In the genomic region with DNA sequence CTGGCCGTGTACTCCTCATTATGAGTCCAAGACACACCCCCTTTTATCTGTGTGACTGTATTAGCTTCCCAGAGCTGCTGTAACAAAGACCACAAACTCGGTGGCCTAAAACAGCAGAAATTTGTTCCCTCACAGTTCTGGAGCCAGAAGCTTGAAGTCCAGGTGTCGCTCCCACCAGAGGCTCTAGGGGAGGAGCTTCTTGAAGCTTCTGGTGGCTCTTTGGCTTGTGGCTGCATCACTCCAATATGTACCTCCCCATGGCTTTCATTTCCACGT, we compare ENCODE assay signal across 21 cellular contexts. TPM values are rescaled to one million over a fixed set of nuclear protein-coding genes. Genes with fewer than 3 reads are reported as not detected.
DNase-seq lines count a peak whose midpoint lies in the region; ATAC-seq, FAIRE-seq and TF ChIP-seq lines count a peak whose summit lies in the region.
"Had no signal": no experiment of that assay in that cellular context is flagged by ENCODE, and none has a peak within 500 bp of the region (broad histone marks: within the 10 kb centered on the region; RNA-seq: fewer than 3 reads in every experiment).

No MANE protein-coding gene starts in this region.

- no peaks in the 10 kb centered on the region for H3K9me3 ChIP-seq in BLaER1 treated with 17β-estradiol and CSF1 and Interleukin-3, amounts not matched to agents 10 nM and 100 nM (replicated peaks in 1 of 11)
- no peaks in the 10 kb centered on the region for H3K9me3 ChIP-seq in CD8-positive, alpha-beta T cell (ENCODE audit: low read length)
- H3K9me3 ChIP-seq in K562 (replicated peaks; ENCODE audit: control insufficient read depth, insufficient read depth, low read depth, low read length) (no peaks in the 10 kb centered on the region), hepatocyte (ENCODE audit: low read depth) (no peaks in the 10 kb centered on the region)
- H3K9me3 ChIP-seq: SK-N-SH had no signal

- ATAC-seq in CD8-positive, alpha-beta T cell: no peak
- ATAC-seq in K562: no peak
- ATAC-seq: PC-3 had no signal

- H3K4me2 ChIP-seq in BLaER1 treated with 17β-estradiol and CSF1 and Interleukin-3, amounts not matched to agents 10 nM and 100 nM: peak overlapping the region in 10 of 11 experiments; percentile 89 to 100 (median 99); a peak in 20 of 22 replicates
- H3K4me2 ChIP-seq in K562 (ENCODE audit: insufficient read depth, low read length) (no peak overlapping the region), hepatocyte (no peak overlapping the region)
- H3K4me2 ChIP-seq: SK-N-SH had no signal

- peak overlapping the region; percentile 47 for H3K4me3 Mint-ChIP-seq in CD8-positive, alpha-beta T cell
- H3K4me3 Mint-ChIP-seq in nephron progenitor cell: peak overlapping the region; percentile 23
- H3K4me3 Mint-ChIP-seq: CD14-positive monocyte had no signal

- no peaks in the 10 kb centered on the region for H3K27me3 ChIP-seq in BLaER1 treated with 17β-estradiol and CSF1 and Interleukin-3, amounts not matched to agents 10 nM and 100 nM
- no peaks in the 10 kb centered on the region for H3K27me3 ChIP-seq in CD8-positive, alpha-beta T cell (ENCODE audit: insufficient read depth, low read length)
- H3K27me3 ChIP-seq in K562 (ENCODE audit: control insufficient read depth in 2 of 2, insufficient read depth in 2 of 2, low read length in 2 of 2) (no peaks in the 10 kb centered on the region), hepatocyte (no peaks in the 10 kb centered on the region)

- POLR2A ChIA-PET in CD8-positive, alpha-beta T cell (lab: Charles Lee): no interaction called here
- POLR2A ChIA-PET in K562 (lab: Yijun Ruan, JAX): interaction anchor here (1.4 kb wide), 1 partner anchor 25 kb away, joined by 5 read pairs; no protein-coding TSS in a partner anchor

- no peaks in the 10 kb centered on the region for H3K9me3 Mint-ChIP-seq in CD8-positive, alpha-beta T cell
- no peaks in the 10 kb centered on the region for H3K9me3 Mint-ChIP-seq in nephron progenitor cell

- H3K9ac ChIP-seq in BLaER1 treated with 17β-estradiol and CSF1 and Interleukin-3, amounts not matched to agents 10 nM and 100 nM: peak overlapping the region in 1 of 11 experiments; percentile 89; a peak in 3 of 22 replicates
- H3K9ac ChIP-seq in K562 (ENCODE audit: insufficient read depth in 1 of 2, low read depth in 2 of 2, low read length in 2 of 2): no peak overlapping the region
- H3K9ac ChIP-seq: SK-N-SH had no signal

- no peaks in the 10 kb centered on the region for H3K27me3 Mint-ChIP-seq in CD8-positive, alpha-beta T cell (ENCODE audit: low read depth)
- peaks cover 35% of the 10 kb centered on the region for H3K27me3 Mint-ChIP-seq in nephron progenitor cell (ENCODE audit: low read depth, poor library complexity)

- H3K27ac Mint-ChIP-seq in CD8-positive, alpha-beta T cell: no peak overlapping the region
- no peak overlapping the region for H3K27ac Mint-ChIP-seq in nephron progenitor cell
- H3K27ac Mint-ChIP-seq: CD14-positive monocyte had no signal

- intact Hi-C loops in CD8-positive, alpha-beta T cell (cut with DNase I, micrococcal nuclease): loop anchor here (10.0 kb wide), 3 partner anchors 460 to 970 kb away; a partner anchor contains a TSS
- intact Hi-C loops in K562 (cut with micrococcal nuclease): no loop called here

- no peaks in the 10 kb centered on the region for H3K9me2 ChIP-seq in hepatocyte (replicated peaks; ENCODE audit: insufficient read depth)
- H3K9me2 ChIP-seq: SK-N-SH had no signal

- peaks cover 14% of the 10 kb centered on the region for H3K36me3 Mint-ChIP-seq in CD8-positive, alpha-beta T cell
- H3K36me3 Mint-ChIP-seq in nephron progenitor cell (ENCODE audit: low read depth): no peaks in the 10 kb centered on the region
- H3K36me3 Mint-ChIP-seq: CD14-positive monocyte had no signal

- no peak for TF ChIP-seq EP300 in K562 (IDR thresholded peaks at IDR 0.05; ENCODE audit: low read length)

- H3K79me2 ChIP-seq in K562 (ENCODE audit: control insufficient read depth, insufficient read depth, low read length) (peaks cover 13% of the 10 kb centered on the region; the same call in 2 of the 3 replicates), hepatocyte (peaks cover 75% of the 10 kb centered on the region)

- no peak for TF ChIP-seq POLR2A in K562 (conservative IDR thresholded peaks at IDR 0.05)

- in situ Hi-C loops in K562 (cut with MboI): no loop called here

- H3K4me3 ChIP-seq in BLaER1 treated with 17β-estradiol and CSF1 and Interleukin-3, amounts not matched to agents 10 nM and 100 nM: peak overlapping the region in 3 of 10 experiments; percentile 91 to 98 (median 91); a peak in 3 of 20 replicates
- H3K4me3 ChIP-seq in CD8-positive, alpha-beta T cell (ENCODE audit: low read depth, low read length): no peak overlapping the region
- no peak overlapping the region for H3K4me3 ChIP-seq in K562
- H3K4me3 ChIP-seq in hepatocyte: no peak overlapping the region

- peaks cover 38 to 99% (median 62%) of the 10 kb centered on the region in 11 experiments; a peak in 21 of 22 replicates for H4K20me1 ChIP-seq in BLaER1 treated with 17β-estradiol and CSF1 and Interleukin-3, amounts not matched to agents 10 nM and 100 nM
- H4K20me1 ChIP-seq in K562 (replicated peaks; ENCODE audit: control insufficient read depth, insufficient read depth, low read length): peaks cover 10% of the 10 kb centered on the region
- H4K20me1 ChIP-seq in hepatocyte (ENCODE audit: insufficient read depth, poor library complexity, severe bottlenecking): peaks cover 59% of the 10 kb centered on the region

- peaks cover 0 to 55% (median 0%) of the 10 kb centered on the region in 11 experiments; a peak in 8 of 22 replicates for H3K36me3 ChIP-seq in BLaER1 treated with 17β-estradiol and CSF1 and Interleukin-3, amounts not matched to agents 10 nM and 100 nM
- no peaks in the 10 kb centered on the region for H3K36me3 ChIP-seq in CD8-positive, alpha-beta T cell (ENCODE audit: insufficient read depth, low read length)
- H3K36me3 ChIP-seq in K562 (ENCODE audit: control insufficient read depth, insufficient read depth, low read length) (no peaks in the 10 kb centered on the region), hepatocyte (replicated peaks; ENCODE audit: insufficient read depth, low read depth) (no peaks in the 10 kb centered on the region)

- CTCF ChIA-PET in CD8-positive, alpha-beta T cell (lab: Charles Lee): no interaction called here
- CTCF ChIA-PET in K562 (lab: Yijun Ruan, JAX; ENCODE audit: low intra/inter-chr PET ratio): no interaction called here

- BruUV-seq in K562 (replicated peaks; lab: Mats Ljungman, UMichigan): no TSS peak

- peaks cover 82 to 93% (median 91%) of the 10 kb centered on the region in 10 experiments for H3K4me1 ChIP-seq in BLaER1 treated with 17β-estradiol and CSF1 and Interleukin-3, amounts not matched to agents 10 nM and 100 nM
- peaks cover 73% of the 10 kb centered on the region for H3K4me1 ChIP-seq in CD8-positive, alpha-beta T cell (ENCODE audit: insufficient read depth, low read length)
- H3K4me1 ChIP-seq in K562 (replicated peaks in 1 of 2; ENCODE audit: control insufficient read depth in 2 of 2, insufficient read depth in 2 of 2, low read length in 2 of 2) (peaks cover 3 to 45% of the 10 kb centered on the region in 2 experiments; a peak in 4 of 5 replicates), hepatocyte (ENCODE audit: insufficient read depth) (peaks cover 37% of the 10 kb centered on the region)

- peaks cover 60% of the 10 kb centered on the region for H3K4me1 Mint-ChIP-seq in CD8-positive, alpha-beta T cell (ENCODE audit: low read depth)
- peaks cover 55% of the 10 kb centered on the region for H3K4me1 Mint-ChIP-seq in nephron progenitor cell

- TF ChIP-seq CTCF in CD8-positive, alpha-beta T cell (IDR thresholded peaks at IDR 0.05): no peak
- TF ChIP-seq CTCF in K562 (IDR thresholded peaks at IDR 0.05 in 2 of 3, conservative IDR thresholded peaks at IDR 0.05 in 1 of 3; ENCODE audit: insufficient read depth in 2 of 3, low read depth in 1 of 3, low read length in 3 of 3): no peak
- no peak for TF ChIP-seq CTCF in nephron progenitor cell (IDR thresholded peaks at IDR 0.05)
- TF ChIP-seq CTCF in hepatocyte (IDR thresholded peaks at IDR 0.05; ENCODE audit: poor library complexity): no peak

- H3K27ac ChIP-seq in BLaER1 treated with 17β-estradiol and CSF1 and Interleukin-3, amounts not matched to agents 10 nM and 100 nM: no peak overlapping the region
- no peak overlapping the region for H3K27ac ChIP-seq in CD8-positive, alpha-beta T cell (ENCODE audit: low read depth, low read length)
- no peak overlapping the region for H3K27ac ChIP-seq in K562 (ENCODE audit: extremely low read depth, low read depth, low read length)
- no peak overlapping the region for H3K27ac ChIP-seq in hepatocyte

- FAIRE-seq in K562 (lab: Jason Lieb, UNC): no peak
- FAIRE-seq: GM12891, GM18507 had no signal

- no peak for TF ChIP-seq RAD21 in K562 (CRISPR knock-in tag; conservative IDR thresholded peaks at IDR 0.05 in 1 of 2, IDR thresholded peaks at IDR 0.05 in 1 of 2)

- WGBS in K562 (ENCODE audit: insufficient coverage, low coverage, missing lambda C conversion rate): 69% methylated on average over 3 of the region's 4 CpGs
- 81% methylated on average over 4 of the region's 4 CpGs for WGBS in hepatocyte (ENCODE audit: low lambda C conversion rate, missing lambda C conversion rate)

- no peak for DNase-seq in CD8-positive, alpha-beta T cell
- DNase-seq in K562 (ENCODE audit: extremely low read depth in 1 of 4, low spot score in 3 of 4) (no peak), nephron progenitor cell (no peak), NCI-H748 (lab: John Stamatoyannopoulos, UW; ENCODE audit: unreplicated experiment) (no peak), hepatocyte (ENCODE audit: low spot score) (no peak)
- DNase-seq in stimulated activated CD4-positive, alpha-beta T cell treated with anti-CD3 and anti-CD28 coated beads, Interleukin-2, amount 100 ng/mL, for 48 hours: no peak
- DNase-seq: GOT3, NCI-H1417, NCI-H187, NCI-H2107, NCI-H510A, NCI-H774, PC-3, RPMI8226, SHP77 treated with DMSO at 0.1 percent for 48 hours, SK-N-SH had no signal

- H2AFZ ChIP-seq in K562 (ENCODE audit: low read depth, low read length) (no peak overlapping the region), hepatocyte (no peak overlapping the region)

- no peaks in the 10 kb centered on the region for H3K9me1 ChIP-seq in K562 (ENCODE audit: control insufficient read depth, insufficient read depth, low read length)

RNA-seq across cellular contexts. Expression of a gene that starts 3.0 kb away (rescaled TPM):
- 10 to 100 TPM; 47.6 to 49.3 TPM for total RNA-seq in CD8-positive, alpha-beta T cell
- 27.6 and 71.3 TPM in 2 replicates for total RNA-seq in K562 (2011; cell fraction: chromatin; rRNA removed; ENCODE audit: low replicate concordance)
- 52.4 and 59.9 TPM in 2 replicates for total RNA-seq in K562 (2011; cell fraction: nucleolus; rRNA removed)
- total RNA-seq in K562 (2011; cell fraction: nucleoplasm; rRNA removed): 38.4 and 39.2 TPM in 2 replicates
- total RNA-seq in K562 (2014; rRNA removed) (13.3 and 18.4 TPM in 2 replicates), K562 (2014; rRNA removed; fragmentation: Illumina TruSeq; extraction: Trizol) (3.1 and 4.6 TPM in 2 replicates), K562 (2015; rRNA removed; fragmentation: Illumina TruSeq; extraction: Trizol) (7.5 and 9.5 TPM in 2 replicates), K562 (2021) (21.0 and 26.2 TPM in 2 replicates), hepatocyte (44.2 and 65.1 TPM in 2 replicates)
- polyA plus RNA-seq in K562 (2011; rRNA removed) (10.1 and 14.5 TPM in 2 replicates), K562 (2014; fragmentation: Illumina TruSeq; extraction: Trizol) (6.6 and 9.5 TPM in 2 replicates), K562 (2014; fragmentation: Nextera tagmentation; extraction: Ambion mirVana) (under 1 TPM; 0.13 to 0.49 TPM), K562 (2014; rRNA removed) (18.6 and 20.3 TPM in 2 replicates), hepatocyte (84.9 and 91.2 TPM in 2 replicates)
- polyA plus RNA-seq in K562 (2011; cell fraction: cytosol; rRNA removed): 14.2 and 35.6 TPM in 2 replicates
- 22.8 and 38.7 TPM in 2 replicates for polyA plus RNA-seq in K562 (2011; cell fraction: nucleus; rRNA removed)
- polyA plus RNA-seq in K562 (2012): 10.9 and 11.6 TPM in 2 replicates
- polyA minus RNA-seq in K562 (2011; rRNA and poly(A)+ RNA removed): 9.7 and 11.6 TPM in 2 replicates
- 14.1 and 21.0 TPM in 2 replicates for polyA minus RNA-seq in K562 (2011; cell fraction: cytosol; rRNA and poly(A)+ RNA removed)
- polyA minus RNA-seq in K562 (2011; cell fraction: nucleus; rRNA and poly(A)+ RNA removed): 22.3 and 30.8 TPM in 2 replicates
- total RNA-seq: M059J had no signal

RNA-seq across cellular contexts. Expression of a gene that starts 47.4 kb away (rescaled TPM):
- 10 to 100 TPM; 14.4 to 15.4 TPM for total RNA-seq in CD8-positive, alpha-beta T cell
- total RNA-seq in K562 (2011; cell fraction: chromatin; rRNA removed; ENCODE audit: low replicate concordance): 8.0 and 13.9 TPM in 2 replicates
- 5.8 and 7.1 TPM in 2 replicates for total RNA-seq in K562 (2011; cell fraction: nucleolus; rRNA removed)
- 7.0 and 9.0 TPM in 2 replicates for total RNA-seq in K562 (2011; cell fraction: nucleoplasm; rRNA removed)
- total RNA-seq in K562 (2014; rRNA removed): 0.36 and 0.78 TPM in 2 replicates
- 0.26 and 0.62 TPM in 2 replicates for total RNA-seq in K562 (2014; rRNA removed; fragmentation: Illumina TruSeq; extraction: Trizol)
- total RNA-seq in K562 (2015; rRNA removed; fragmentation: Illumina TruSeq; extraction: Trizol): 0.30 and 0.43 TPM in 2 replicates
- 1.5 and 2.2 TPM in 2 replicates for total RNA-seq in K562 (2021)
- polyA plus RNA-seq in K562 (2011; rRNA removed): 0.77 and 1.5 TPM in 2 replicates
- 1.2 and 1.3 TPM in 2 replicates for polyA plus RNA-seq in K562 (2011; cell fraction: cytosol; rRNA removed)
- 2.4 and 3.8 TPM in 2 replicates for polyA plus RNA-seq in K562 (2011; cell fraction: nucleus; rRNA removed)
- polyA plus RNA-seq in K562 (2012): 0.48 and 1.4 TPM in 2 replicates
- polyA plus RNA-seq in K562 (2014; fragmentation: Illumina TruSeq; extraction: Trizol): 0.74 and 0.75 TPM in 2 replicates
- under 1 TPM; 0.15 to 0.18 TPM for polyA plus RNA-seq in K562 (2014; fragmentation: Nextera tagmentation; extraction: Ambion mirVana)
- 1.1 and 1.5 TPM in 2 replicates for polyA plus RNA-seq in K562 (2014; rRNA removed)
- 0.18 and 0.42 TPM in 2 replicates for polyA minus RNA-seq in K562 (2011; rRNA and poly(A)+ RNA removed)
- polyA minus RNA-seq in K562 (2011; cell fraction: cytosol; rRNA and poly(A)+ RNA removed): not detected in 2 replicates
- 0.54 and 1.4 TPM in 2 replicates for polyA minus RNA-seq in K562 (2011; cell fraction: nucleus; rRNA and poly(A)+ RNA removed)
- total RNA-seq in hepatocyte: 24.0 and 25.2 TPM in 2 replicates
- polyA plus RNA-seq in hepatocyte: 50.4 and 62.8 TPM in 2 replicates
- total RNA-seq: M059J had no signal
- polyA plus RNA-seq: CD14-positive monocyte had no signal

Comparison
In these comparisons a context has a peak if more than half of its experiments do, and no peak if none do; other contexts are left out.
1. H3K4me2 ChIP-seq: peak in BLaER1 treated with 17β-estradiol and CSF1 and Interleukin-3, amounts not matched to agents 10 nM and 100 nM (10 of 11); none in K562 (single experiment) and hepatocyte (single experiment).